Comparison of ENCODE assay signal across 9 cellular contexts in genomic region chr1:203039609-203040517, GRCh38. TPM values are rescaled to one million over a fixed set of nuclear protein-coding genes. Genes with fewer than 3 reads are reported as not detected.
DNase-seq lines count a peak whose midpoint lies in the region; ATAC-seq, FAIRE-seq and TF ChIP-seq lines count a peak whose summit lies in the region.
"Had no signal": no experiment of that assay in that cellular context is flagged by ENCODE, and none has a peak within 500 bp of the region (broad histone marks: within the 10 kb centered on the region; RNA-seq: fewer than 3 reads in every experiment).

No MANE protein-coding gene starts in this region.

- H3K4me3 Mint-ChIP-seq in astrocyte (ENCODE audit: unreplicated experiment): no peak overlapping the region
- no peak overlapping the region for H3K4me3 Mint-ChIP-seq in natural killer cell

- no peak overlapping the region for H3K9ac ChIP-seq in KMS-11
- H3K9ac ChIP-seq in astrocyte (ENCODE audit: low read length): no peak overlapping the region

- no peak for FAIRE-seq in astrocyte (lab: Jason Lieb, UNC)

- H3K9me3 Mint-ChIP-seq in astrocyte (ENCODE audit: unreplicated experiment) (no peaks in the 10 kb centered on the region), natural killer cell (no peaks in the 10 kb centered on the region)

- H4K20me1 ChIP-seq in DOHH2 (ENCODE audit: control insufficient read depth, insufficient read depth, low read depth, low read length): no peaks in the 10 kb centered on the region
- H4K20me1 ChIP-seq in KMS-11 (ENCODE audit: insufficient read depth): no peaks in the 10 kb centered on the region
- peaks cover 4% of the 10 kb centered on the region for H4K20me1 ChIP-seq in astrocyte (ENCODE audit: insufficient read depth, low read length)

- H3K27ac ChIP-seq in DOHH2 (ENCODE audit: low read depth, low read length): no peak overlapping the region
- H3K27ac ChIP-seq in KMS-11: peak overlapping the region; percentile 7; the same call in 1 of the 2 replicates
- no peak overlapping the region for H3K27ac ChIP-seq in astrocyte (ENCODE audit: low read depth, low read length)
- H3K27ac ChIP-seq: SK-N-MC had no signal

- H3K9me3 ChIP-seq in DOHH2 (ENCODE audit: control insufficient read depth, insufficient read depth, low read length): no peaks in the 10 kb centered on the region
- H3K9me3 ChIP-seq in astrocyte (ENCODE audit: insufficient read depth, low read depth, low read length): no peaks in the 10 kb centered on the region

- H3F3A ChIP-seq in DOHH2 (ENCODE audit: control insufficient read depth, insufficient read depth): no peaks in the 10 kb centered on the region

- no peak overlapping the region for H3K4me2 ChIP-seq in DOHH2 (ENCODE audit: low read length)
- peak overlapping the region; percentile 84; the same call in 1 of the 2 replicates for H3K4me2 ChIP-seq in KMS-11
- H3K4me2 ChIP-seq in astrocyte (ENCODE audit: low read length): no peak overlapping the region

- ATAC-seq in natural killer cell (peak in 1 of 3 donors; percentile 18), GM18868 (IDR thresholded peaks at IDR 0.05; ENCODE audit: unreplicated experiment) (no peak), HG03439 (IDR thresholded peaks at IDR 0.05; ENCODE audit: unreplicated experiment) (no peak)

- peak overlapping the region; percentile 78 for H2AFZ ChIP-seq in KMS-11 (ENCODE audit: low read depth)
- H2AFZ ChIP-seq in astrocyte (ENCODE audit: low read depth, low read length): no peak overlapping the region

- DNase-seq in astrocyte (ENCODE audit: low read depth): no peak
- no peak for DNase-seq in natural killer cell
- no peak for DNase-seq in HuH-7.5 (ENCODE audit: low spot score)

- H3K4me1 ChIP-seq in DOHH2 (ENCODE audit: control insufficient read depth, low read length): no peaks in the 10 kb centered on the region
- H3K4me1 ChIP-seq in KMS-11 (ENCODE audit: low read depth, poor library complexity, severe bottlenecking): peaks cover 64% of the 10 kb centered on the region
- H3K4me1 ChIP-seq in astrocyte (ENCODE audit: insufficient read depth, low read length): peaks cover 13% of the 10 kb centered on the region

- intact Hi-C loops in natural killer cell (cut with micrococcal nuclease): loop anchor here (1.0 kb wide), 1 partner anchor 176 kb away; no protein-coding TSS in a partner anchor

- no peaks in the 10 kb centered on the region for H3K9me2 ChIP-seq in DOHH2 (replicated peaks; ENCODE audit: control insufficient read depth, low read length)

- peaks cover 7% of the 10 kb centered on the region; the same call in 1 of the 2 replicates for H3K27me3 ChIP-seq in DOHH2 (ENCODE audit: control insufficient read depth, low read length)
- H3K27me3 ChIP-seq in KMS-11 (ENCODE audit: insufficient read depth, low read depth): no peaks in the 10 kb centered on the region
- H3K27me3 ChIP-seq in astrocyte (ENCODE audit: insufficient read depth, low read length): no peaks in the 10 kb centered on the region

- H3K27me3 Mint-ChIP-seq in astrocyte (ENCODE audit: low read depth, unreplicated experiment) (peaks cover 40% of the 10 kb centered on the region), natural killer cell (ENCODE audit: low read depth in 2 of 2) (peaks cover 8 to 14% of the 10 kb centered on the region in 2 donors)

- H3K79me2 ChIP-seq in DOHH2 (ENCODE audit: control insufficient read depth, low read length) (no peaks in the 10 kb centered on the region), KMS-11 (ENCODE audit: insufficient read depth, low read depth) (no peaks in the 10 kb centered on the region), astrocyte (ENCODE audit: insufficient read depth, low read length) (no peaks in the 10 kb centered on the region)

- H3K27ac Mint-ChIP-seq in astrocyte (ENCODE audit: unreplicated experiment): peak overlapping the region; percentile 69
- no peak overlapping the region for H3K27ac Mint-ChIP-seq in natural killer cell

- H3K36me3 ChIP-seq in DOHH2 (ENCODE audit: control insufficient read depth, low read length) (no peaks in the 10 kb centered on the region), KMS-11 (ENCODE audit: insufficient read depth) (no peaks in the 10 kb centered on the region), astrocyte (ENCODE audit: insufficient read depth, low read length) (no peaks in the 10 kb centered on the region)

- H3K36me3 Mint-ChIP-seq in astrocyte (ENCODE audit: low read depth, unreplicated experiment) (peaks cover 29% of the 10 kb centered on the region), natural killer cell (no peaks in the 10 kb centered on the region)

- TF ChIP-seq CTCF in DOHH2 (IDR thresholded peaks at IDR 0.05; ENCODE audit: low read depth, low read length, poor library complexity, severe bottlenecking) (peak; percentile 52), KMS-11 (conservative IDR thresholded peaks at IDR 0.05; ENCODE audit: low read depth, low read length) (peak; percentile 71), astrocyte (IDR thresholded peaks at IDR 0.05; ENCODE audit: insufficient read depth, low read depth, low read length) (peak; percentile 22), natural killer cell (IDR thresholded peaks at IDR 0.05) (peak; percentile 38)

- no peak overlapping the region for H3K4me3 ChIP-seq in DOHH2 (ENCODE audit: low read length)
- H3K4me3 ChIP-seq in KMS-11 (IDR thresholded peaks at IDR 0.05; ENCODE audit: insufficient read depth, low read depth, low read length): no peak overlapping the region
- no peak overlapping the region for H3K4me3 ChIP-seq in astrocyte (ENCODE audit: insufficient read depth, low read depth, low read length)
- H3K4me3 ChIP-seq: SK-N-MC had no signal

- H3K4me1 Mint-ChIP-seq in astrocyte (ENCODE audit: low read depth, unreplicated experiment): peaks cover 30% of the 10 kb centered on the region
- peaks cover 6% of the 10 kb centered on the region in 2 donors for H3K4me1 Mint-ChIP-seq in natural killer cell

RNA-seq across cellular contexts. Expression of gene PPFIA4, which starts 13.6 kb away (rescaled TPM):
- 9.1 and 11.0 TPM in 2 replicates for total RNA-seq in astrocyte
- total RNA-seq in natural killer cell: under 1 TPM; 0.18 to 0.88 (median 0.33) TPM

RNA-seq across cellular contexts. Expression of gene TMEM183A, which starts 32.7 kb away (rescaled TPM):
- total RNA-seq in astrocyte (66.1 and 68.6 TPM in 2 replicates), natural killer cell (100 to 1,000 TPM; 127 to 147 (median 143) TPM)

RNA-seq across cellular contexts. Expression of gene MYOG, which starts 45.9 kb away (rescaled TPM):
- not detected in 2 replicates for total RNA-seq in astrocyte
- not detected for total RNA-seq in natural killer cell
- total RNA-seq: cerebellum had no signal
